ENCODE assay signal across 2 cellular contexts in the genomic region with DNA sequence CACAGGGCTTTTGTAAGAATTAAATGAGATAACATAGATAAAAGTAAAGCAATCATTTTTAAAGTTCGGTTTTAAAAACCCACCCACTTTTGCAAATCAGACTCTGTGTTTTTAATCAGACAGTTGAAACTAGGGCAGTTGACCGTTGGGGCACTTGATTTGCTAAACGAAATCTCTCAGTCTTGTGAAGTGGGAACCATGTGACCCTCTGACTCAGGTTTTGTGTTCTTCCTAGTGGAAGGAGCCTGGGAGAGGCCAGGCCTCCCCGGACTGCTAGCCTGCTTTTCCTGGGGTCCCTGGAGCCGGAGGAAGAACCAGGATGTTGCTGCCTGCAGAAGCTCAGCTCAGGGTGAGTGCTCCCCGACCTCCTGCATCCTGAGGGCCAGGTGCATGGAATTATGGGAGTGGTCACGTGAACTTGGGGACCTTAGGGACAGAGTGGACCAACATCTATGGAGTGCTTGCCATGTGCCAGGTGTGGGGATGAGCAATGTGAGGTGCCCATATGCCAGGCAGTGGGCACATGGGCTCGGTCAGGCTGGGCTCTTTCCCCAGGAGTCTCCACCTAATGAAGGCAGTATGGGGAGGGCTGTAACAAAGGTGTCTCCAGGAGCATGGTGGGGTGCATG.
A peak's percentile ranks its signal among the peaks of the same experiment; 100 is the strongest.
TF ChIP-seq lines count a peak whose summit lies in the region.

No MANE protein-coding gene starts in this region.

TF ChIP-seq in K562, 482 proteins besides CTCF, POLR2A, EP300 and RAD21:
- TF ChIP-seq FOSL1 (tag; conservative IDR thresholded peaks at IDR 0.05) (peak; percentile 47), RAD51 (IDR thresholded peaks at IDR 0.05; ENCODE audit: borderline replicate concordance, low read depth) (peak; percentile 38; the same call in 1 of the 2 replicates), HEY1 (CRISPR knock-in tag; IDR thresholded peaks at IDR 0.05; ENCODE audit: borderline replicate concordance) (no peak)

TF ChIP-seq in liver, 16 proteins besides CTCF, POLR2A, EP300 and RAD21:
- TF ChIP-seq YY1 (IDR thresholded peaks at IDR 0.05) (no peak), FOXA1 (IDR thresholded peaks at IDR 0.05) (no peak), NR2F2 (IDR thresholded peaks at IDR 0.05) (no peak), HNF4A (conservative IDR thresholded peaks at IDR 0.05) (no peak), RXRA (IDR thresholded peaks at IDR 0.05) (peak; percentile 42 to 49), JUND (IDR thresholded peaks at IDR 0.05) (no peak)
- TF ChIP-seq, protein P1, sequence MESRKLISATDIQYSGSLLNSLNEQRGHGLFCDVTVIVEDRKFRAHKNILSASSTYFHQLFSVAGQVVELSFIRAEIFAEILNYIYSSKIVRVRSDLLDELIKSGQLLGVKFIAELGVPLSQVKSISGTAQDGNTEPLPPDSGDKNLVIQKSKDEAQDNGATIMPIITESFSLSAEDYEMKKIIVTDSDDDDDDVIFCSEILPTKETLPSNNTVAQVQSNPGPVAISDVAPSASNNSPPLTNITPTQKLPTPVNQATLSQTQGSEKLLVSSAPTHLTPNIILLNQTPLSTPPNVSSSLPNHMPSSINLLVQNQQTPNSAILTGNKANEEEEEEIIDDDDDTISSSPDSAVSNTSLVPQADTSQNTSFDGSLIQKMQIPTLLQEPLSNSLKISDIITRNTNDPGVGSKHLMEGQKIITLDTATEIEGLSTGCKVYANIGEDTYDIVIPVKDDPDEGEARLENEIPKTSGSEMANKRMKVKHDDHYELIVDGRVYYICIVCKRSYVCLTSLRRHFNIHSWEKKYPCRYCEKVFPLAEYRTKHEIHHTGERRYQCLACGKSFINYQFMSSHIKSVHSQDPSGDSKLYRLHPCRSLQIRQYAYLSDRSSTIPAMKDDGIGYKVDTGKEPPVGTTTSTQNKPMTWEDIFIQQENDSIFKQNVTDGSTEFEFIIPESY (IDR thresholded peaks at IDR 0.05), result no peak
